Comparison of ENCODE assay signal across 1 cellular context in the genomic region with DNA sequence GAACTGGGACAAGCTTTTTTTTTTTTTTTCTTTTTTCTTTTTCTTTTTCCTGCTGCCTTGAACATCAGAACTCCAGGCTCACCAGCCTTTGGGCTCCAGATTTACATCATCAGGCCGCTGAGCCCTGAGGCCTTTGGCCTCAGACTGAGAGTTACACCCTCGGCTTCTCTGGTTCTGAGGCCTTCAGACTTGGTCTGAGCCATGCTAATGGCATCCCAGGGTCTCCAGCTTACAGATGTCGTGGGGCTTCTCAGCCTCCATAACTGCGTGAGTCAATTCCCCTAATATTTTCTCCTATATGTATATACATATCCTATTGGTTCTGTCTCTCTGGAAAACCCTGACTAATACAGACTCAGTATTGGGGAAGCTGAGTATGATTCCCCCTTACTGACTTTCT.
TF ChIP-seq lines count a peak whose summit lies in the region.

No MANE protein-coding gene starts in this region.

TF ChIP-seq in HepG2, 621 proteins besides CTCF, POLR2A, EP300 and RAD21 (continued from another document):
- TF ChIP-seq, protein P1, sequence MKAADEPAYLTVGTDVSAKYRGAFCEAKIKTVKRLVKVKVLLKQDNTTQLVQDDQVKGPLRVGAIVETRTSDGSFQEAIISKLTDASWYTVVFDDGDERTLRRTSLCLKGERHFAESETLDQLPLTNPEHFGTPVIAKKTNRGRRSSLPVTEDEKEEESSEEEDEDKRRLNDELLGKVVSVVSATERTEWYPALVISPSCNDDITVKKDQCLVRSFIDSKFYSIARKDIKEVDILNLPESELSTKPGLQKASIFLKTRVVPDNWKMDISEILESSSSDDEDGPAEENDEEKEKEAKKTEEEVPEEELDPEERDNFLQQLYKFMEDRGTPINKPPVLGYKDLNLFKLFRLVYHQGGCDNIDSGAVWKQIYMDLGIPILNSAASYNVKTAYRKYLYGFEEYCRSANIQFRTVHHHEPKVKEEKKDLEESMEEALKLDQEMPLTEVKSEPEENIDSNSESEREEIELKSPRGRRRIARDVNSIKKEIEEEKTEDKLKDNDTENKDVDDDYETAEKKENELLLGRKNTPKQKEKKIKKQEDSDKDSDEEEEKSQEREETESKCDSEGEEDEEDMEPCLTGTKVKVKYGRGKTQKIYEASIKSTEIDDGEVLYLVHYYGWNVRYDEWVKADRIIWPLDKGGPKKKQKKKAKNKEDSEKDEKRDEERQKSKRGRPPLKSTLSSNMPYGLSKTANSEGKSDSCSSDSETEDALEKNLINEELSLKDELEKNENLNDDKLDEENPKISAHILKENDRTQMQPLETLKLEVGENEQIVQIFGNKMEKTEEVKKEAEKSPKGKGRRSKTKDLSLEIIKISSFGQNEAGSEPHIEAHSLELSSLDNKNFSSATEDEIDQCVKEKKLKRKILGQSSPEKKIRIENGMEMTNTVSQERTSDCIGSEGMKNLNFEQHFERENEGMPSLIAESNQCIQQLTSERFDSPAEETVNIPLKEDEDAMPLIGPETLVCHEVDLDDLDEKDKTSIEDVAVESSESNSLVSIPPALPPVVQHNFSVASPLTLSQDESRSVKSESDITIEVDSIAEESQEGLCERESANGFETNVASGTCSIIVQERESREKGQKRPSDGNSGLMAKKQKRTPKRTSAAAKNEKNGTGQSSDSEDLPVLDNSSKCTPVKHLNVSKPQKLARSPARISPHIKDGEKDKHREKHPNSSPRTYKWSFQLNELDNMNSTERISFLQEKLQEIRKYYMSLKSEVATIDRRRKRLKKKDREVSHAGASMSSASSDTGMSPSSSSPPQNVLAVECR (CRISPR knock-in tag; IDR thresholded peaks at IDR 0.05; ENCODE audit: borderline replicate concordance): no peak
- no peak for TF ChIP-seq MAFK (conservative IDR thresholded peaks at IDR 0.05 in 1 of 2, IDR thresholded peaks at IDR 0.05 in 1 of 2; ENCODE audit: low read length in 2 of 2)
- TF ChIP-seq, protein P2, sequence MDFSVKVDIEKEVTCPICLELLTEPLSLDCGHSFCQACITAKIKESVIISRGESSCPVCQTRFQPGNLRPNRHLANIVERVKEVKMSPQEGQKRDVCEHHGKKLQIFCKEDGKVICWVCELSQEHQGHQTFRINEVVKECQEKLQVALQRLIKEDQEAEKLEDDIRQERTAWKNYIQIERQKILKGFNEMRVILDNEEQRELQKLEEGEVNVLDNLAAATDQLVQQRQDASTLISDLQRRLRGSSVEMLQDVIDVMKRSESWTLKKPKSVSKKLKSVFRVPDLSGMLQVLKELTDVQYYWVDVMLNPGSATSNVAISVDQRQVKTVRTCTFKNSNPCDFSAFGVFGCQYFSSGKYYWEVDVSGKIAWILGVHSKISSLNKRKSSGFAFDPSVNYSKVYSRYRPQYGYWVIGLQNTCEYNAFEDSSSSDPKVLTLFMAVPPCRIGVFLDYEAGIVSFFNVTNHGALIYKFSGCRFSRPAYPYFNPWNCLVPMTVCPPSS (IDR thresholded peaks at IDR 0.05): no peak
